17 cellular contexts compared by ENCODE assay signal in genomic region chr18:27787543-27787942, GRCh38.
DNase-seq lines count a peak whose midpoint lies in the region; ATAC-seq, FAIRE-seq and TF ChIP-seq lines count a peak whose summit lies in the region.
"Had no signal": no experiment of that assay in that cellular context is flagged by ENCODE, and none has a peak within 500 bp of the region (broad histone marks: within the 10 kb centered on the region; RNA-seq: fewer than 3 reads in every experiment).

No MANE protein-coding gene starts in this region.

- TF ChIP-seq CTCF in mucosa of descending colon (IDR thresholded peaks at IDR 0.05), result no peak

- no peaks in the 10 kb centered on the region for H3K36me3 ChIP-seq in mucosa of descending colon (ENCODE audit: low read depth)
- H3K36me3 ChIP-seq: BE2C, HAP-1 had no signal

- H3K4me3 ChIP-seq in mucosa of descending colon, result no peak overlapping the region
- H3K4me3 ChIP-seq: HAP-1 had no signal

- no peak for FAIRE-seq in RCC 7860 (lab: Jason Lieb, UNC)
- FAIRE-seq: A204.1, G401.6, GM12891, HTR-8/SVneo had no signal

- intact Hi-C loops in mucosa of descending colon (cut with DNase I, micrococcal nuclease), result no loop called here

- no peaks in the 10 kb centered on the region for H3K9me3 ChIP-seq in mucosa of descending colon
- H3K9me3 ChIP-seq: BE2C, HAP-1 had no signal

- ATAC-seq in HG03432 (IDR thresholded peaks at IDR 0.05; ENCODE audit: unreplicated experiment) (peak; percentile 41), mucosa of descending colon (no peak)

- H3K4me1 ChIP-seq in mucosa of descending colon (ENCODE audit: low read depth), result no peaks in the 10 kb centered on the region
- H3K4me1 ChIP-seq: BE2C, HAP-1 had no signal

- DNase-seq in NCI-H345 (lab: John Stamatoyannopoulos, UW) (peak; percentile 16), NCI-H345 treated with DMSO at 0.1 percent for 48 hours (lab: John Stamatoyannopoulos, UW; ENCODE audit: unreplicated experiment) (no peak), Ammon's horn (ENCODE audit: low spot score) (peak; percentile 12), fibroblast of gingiva (ENCODE audit: low read depth) (peak; percentile 15), mucosa of descending colon (no peak), RCC 7860 (ENCODE audit: low spot score) (no peak)
- DNase-seq: BE2C; CD4-positive, alpha-beta memory T cell; DMS153; DMS79 treated with DMSO at 0.1 percent for 48 hours; EL had no signal

Comparison
In these comparisons a context has a peak if more than half of its experiments do, and no peak if none do; other contexts are left out.
1. DNase-seq: peak in NCI-H345 (single experiment), Ammon's horn (single experiment) and fibroblast of gingiva (single experiment); none in NCI-H345 treated with DMSO at 0.1 percent for 48 hours (single experiment), mucosa of descending colon (0 of 3) and RCC 7860 (single experiment).